20 cellular contexts compared by ENCODE assay signal in genomic region chr2:103991591-103991990, GRCh38.
DNase-seq lines count a peak whose midpoint lies in the region; ATAC-seq, FAIRE-seq and TF ChIP-seq lines count a peak whose summit lies in the region.
"Had no signal": no experiment of that assay in that cellular context is flagged by ENCODE, and none has a peak within 500 bp of the region (broad histone marks: within the 10 kb centered on the region; RNA-seq: fewer than 3 reads in every experiment).

No MANE protein-coding gene starts in this region.

- no peak overlapping the region for H3K9ac ChIP-seq in liver (ENCODE audit: low read depth in 1 of 2, low read length in 2 of 2)

- peaks cover 10% of the 10 kb centered on the region for H3K27me3 ChIP-seq in RWPE2 (ENCODE audit: insufficient read depth, poor library complexity, severe bottlenecking)
- no peaks in the 10 kb centered on the region for H3K27me3 ChIP-seq in liver (ENCODE audit: control insufficient read depth in 4 of 4, insufficient read depth in 4 of 4, low read length in 3 of 4)
- H3K27me3 ChIP-seq: SJCRH30 had no signal

- FAIRE-seq in D721Med (lab: Jason Lieb, UNC): no peak
- FAIRE-seq: frontal cortex, small intestine had no signal

- peak in 1 of 2 donors; percentile 55 for TF ChIP-seq RAD21 in liver (IDR thresholded peaks at IDR 0.05)

- ATAC-seq in RWPE2 (ENCODE audit: low read depth) (no peak), GM18502 (IDR thresholded peaks at IDR 0.05; ENCODE audit: poor library complexity, unreplicated experiment) (no peak), HG03439 (IDR thresholded peaks at IDR 0.05; ENCODE audit: unreplicated experiment) (no peak)
- ATAC-seq in activated T-helper 17 cell treated with anti-CD3 and anti-CD28 coated beads, Interleukin-2, amount 50 U/mL, for 72 hours (replicated peaks): no peak
- ATAC-seq: CD8-positive, alpha-beta T cell; HCT116; naive thymus-derived CD8-positive, alpha-beta T cell had no signal

- H3K9me3 ChIP-seq in RWPE2 (ENCODE audit: severe bottlenecking): no peaks in the 10 kb centered on the region
- no peaks in the 10 kb centered on the region for H3K9me3 ChIP-seq in liver (ENCODE audit: control insufficient read depth in 4 of 4, low read length in 3 of 4)
- H3K9me3 ChIP-seq: SJCRH30, suprapubic skin had no signal

- no peaks in the 10 kb centered on the region for H3K27me3 Mint-ChIP-seq in activated T-helper 17 cell treated with anti-CD3 and anti-CD28 coated beads, Interleukin-2, amount 50 U/mL, for 72 hours
- H3K27me3 Mint-ChIP-seq: IgD-negative memory B cell had no signal

- H3K36me3 Mint-ChIP-seq in activated T-helper 17 cell treated with anti-CD3 and anti-CD28 coated beads, Interleukin-2, amount 50 U/mL, for 72 hours (ENCODE audit: low read depth): no peaks in the 10 kb centered on the region
- H3K36me3 Mint-ChIP-seq: CD8-positive, alpha-beta T cell; IgD-negative memory B cell; naive thymus-derived CD8-positive, alpha-beta T cell had no signal

- TF ChIP-seq CTCF in D721Med (IDR thresholded peaks at IDR 0.05; ENCODE audit: insufficient read depth, missing control alignments) (peak; percentile 33), RWPE2 (IDR thresholded peaks at IDR 0.05; ENCODE audit: poor library complexity, severe bottlenecking) (peak; percentile 40), liver (IDR thresholded peaks at IDR 0.05; ENCODE audit: low read depth, low read length, missing input control) (peak; percentile 20)

- H3K4me1 ChIP-seq in RWPE2 (ENCODE audit: insufficient read depth, poor library complexity, severe bottlenecking) (no peaks in the 10 kb centered on the region), liver (ENCODE audit: control insufficient read depth in 4 of 4, insufficient read depth in 4 of 4, low read length in 3 of 4) (no peaks in the 10 kb centered on the region)
- H3K4me1 ChIP-seq: SJCRH30, suprapubic skin had no signal

- no peaks in the 10 kb centered on the region for H3K4me1 Mint-ChIP-seq in activated T-helper 17 cell treated with anti-CD3 and anti-CD28 coated beads, Interleukin-2, amount 50 U/mL, for 72 hours
- H3K4me1 Mint-ChIP-seq: naive thymus-derived CD8-positive, alpha-beta T cell had no signal

- no peak overlapping the region for H3K4me3 ChIP-seq in RWPE2 (ENCODE audit: severe bottlenecking)
- H3K4me3 ChIP-seq in liver (ENCODE audit: low read depth in 1 of 3, low read length in 3 of 3): no peak overlapping the region
- H3K4me3 ChIP-seq: SJCRH30, suprapubic skin had no signal

- H3K27ac Mint-ChIP-seq in activated T-helper 17 cell treated with anti-CD3 and anti-CD28 coated beads, Interleukin-2, amount 50 U/mL, for 72 hours: no peak overlapping the region
- H3K27ac Mint-ChIP-seq: CD8-positive, alpha-beta T cell; IgD-negative memory B cell had no signal

- in situ Hi-C loops in G401 (cut with HindIII; ENCODE audit: low sequenced_read_pairs): no loop called here

- no peaks in the 10 kb centered on the region for H3K36me3 ChIP-seq in RWPE2 (ENCODE audit: low read depth)
- H3K36me3 ChIP-seq in liver (ENCODE audit: control insufficient read depth in 4 of 4, insufficient read depth in 3 of 4, low read depth in 1 of 4, low read length in 3 of 4): no peaks in the 10 kb centered on the region
- H3K36me3 ChIP-seq: SJCRH30, suprapubic skin had no signal

- DNase-seq in D721Med (ENCODE audit: insufficient read length, low spot score) (no peak), HT-29 (ENCODE audit: low spot score) (peak; percentile 38), RWPE2 (ENCODE audit: low spot score) (no peak), G401 (ENCODE audit: low spot score) (no peak)
- DNase-seq: activated T-cell treated with anti-CD3 and anti-CD28 coated beads, Interleukin-2, amount 50 U/mL, for 1 hour; aorta; CD8-positive, alpha-beta T cell; kidney glomerular epithelial cell; naive thymus-derived CD8-positive, alpha-beta T cell; NCI-H345; small intestine had no signal

- H3K9me3 Mint-ChIP-seq in activated T-helper 17 cell treated with anti-CD3 and anti-CD28 coated beads, Interleukin-2, amount 50 U/mL, for 72 hours: peaks cover 22% of the 10 kb centered on the region

- no peak overlapping the region for H3K27ac ChIP-seq in RWPE2 (ENCODE audit: poor library complexity, severe bottlenecking)
- no peak overlapping the region for H3K27ac ChIP-seq in liver (ENCODE audit: low read depth in 1 of 2, low read length in 2 of 2)
- H3K27ac ChIP-seq: SJCRH30, suprapubic skin had no signal

- 81% methylated on average over 2 of the region's 2 CpGs for WGBS in liver

- H3K4me3 Mint-ChIP-seq in activated T-helper 17 cell treated with anti-CD3 and anti-CD28 coated beads, Interleukin-2, amount 50 U/mL, for 72 hours: no peak overlapping the region
- H3K4me3 Mint-ChIP-seq: CD8-positive, alpha-beta T cell; IgD-negative memory B cell; naive thymus-derived CD8-positive, alpha-beta T cell had no signal

TF ChIP-seq in liver, 16 proteins besides CTCF, POLR2A, EP300 and RAD21:
- no peak for TF ChIP-seq NR2F2 (IDR thresholded peaks at IDR 0.05)
- TF ChIP-seq FOXA1 (IDR thresholded peaks at IDR 0.05): no peak
- TF ChIP-seq GABPA (IDR thresholded peaks at IDR 0.05 in 1 of 2, conservative IDR thresholded peaks at IDR 0.05 in 1 of 2): no peak
- no peak for TF ChIP-seq YY1 (IDR thresholded peaks at IDR 0.05)
- TF ChIP-seq, protein P1, sequence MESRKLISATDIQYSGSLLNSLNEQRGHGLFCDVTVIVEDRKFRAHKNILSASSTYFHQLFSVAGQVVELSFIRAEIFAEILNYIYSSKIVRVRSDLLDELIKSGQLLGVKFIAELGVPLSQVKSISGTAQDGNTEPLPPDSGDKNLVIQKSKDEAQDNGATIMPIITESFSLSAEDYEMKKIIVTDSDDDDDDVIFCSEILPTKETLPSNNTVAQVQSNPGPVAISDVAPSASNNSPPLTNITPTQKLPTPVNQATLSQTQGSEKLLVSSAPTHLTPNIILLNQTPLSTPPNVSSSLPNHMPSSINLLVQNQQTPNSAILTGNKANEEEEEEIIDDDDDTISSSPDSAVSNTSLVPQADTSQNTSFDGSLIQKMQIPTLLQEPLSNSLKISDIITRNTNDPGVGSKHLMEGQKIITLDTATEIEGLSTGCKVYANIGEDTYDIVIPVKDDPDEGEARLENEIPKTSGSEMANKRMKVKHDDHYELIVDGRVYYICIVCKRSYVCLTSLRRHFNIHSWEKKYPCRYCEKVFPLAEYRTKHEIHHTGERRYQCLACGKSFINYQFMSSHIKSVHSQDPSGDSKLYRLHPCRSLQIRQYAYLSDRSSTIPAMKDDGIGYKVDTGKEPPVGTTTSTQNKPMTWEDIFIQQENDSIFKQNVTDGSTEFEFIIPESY (IDR thresholded peaks at IDR 0.05): no peak
- TF ChIP-seq, protein P2, sequence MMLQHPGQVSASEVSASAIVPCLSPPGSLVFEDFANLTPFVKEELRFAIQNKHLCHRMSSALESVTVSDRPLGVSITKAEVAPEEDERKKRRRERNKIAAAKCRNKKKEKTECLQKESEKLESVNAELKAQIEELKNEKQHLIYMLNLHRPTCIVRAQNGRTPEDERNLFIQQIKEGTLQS (IDR thresholded peaks at IDR 0.05): no peak
